ENCODE assay signal across 21 cellular contexts in genomic region chr7:128093606-128094005, GRCh38.
"Had no signal": no experiment of that assay in that cellular context is flagged by ENCODE, and none has a peak within 500 bp of the region (broad histone marks: within the 10 kb centered on the region; RNA-seq: fewer than 3 reads in every experiment).

No MANE protein-coding gene starts in this region.

- H3K27ac Mint-ChIP-seq: activated CD4-positive, alpha-beta memory T cell treated with anti-CD3 and anti-CD28 coated beads, Interleukin-2, amount 10 ng/mL, durations not matched to agents 7 days and 5 days; activated naive CD8-positive, alpha-beta T cell treated with anti-CD3 and anti-CD28 coated beads, Interleukin-2, amount 10 ng/mL, durations not matched to agents 7 days and 5 days; activated T-helper 1 cell treated with anti-CD3 and anti-CD28 coated beads, Interleukin-12 subunit alpha, Interleukin-12 subunit beta, Interleukin-2, Interleukin-4 antibody, amounts not matched to agents 30 ng/mL and 10 ng/mL and 1 ng/mL, durations not matched to agents 14 hours and 24 hours and 36 hours; neural progenitor cell had no signal

- H3K27me3 Mint-ChIP-seq: activated B cell treated with CpG ODN at 0.5 μM for 24 hours; activated CD4-positive, alpha-beta memory T cell treated with anti-CD3 and anti-CD28 coated beads, Interleukin-2, amount 10 ng/mL, durations not matched to agents 7 days and 5 days; activated naive CD8-positive, alpha-beta T cell treated with anti-CD3 and anti-CD28 coated beads, Interleukin-2, amount 10 ng/mL, durations not matched to agents 7 days and 5 days; naive thymus-derived CD4-positive, alpha-beta T cell had no signal

- ATAC-seq: foreskin keratinocyte; naive thymus-derived CD4-positive, alpha-beta T cell had no signal

- H3K4me3 Mint-ChIP-seq: activated B cell treated with CpG ODN at 0.5 μM for 24 hours; activated CD4-positive, alpha-beta memory T cell treated with anti-CD3 and anti-CD28 coated beads, Interleukin-2, amount 10 ng/mL, durations not matched to agents 7 days and 5 days; activated naive CD8-positive, alpha-beta T cell treated with anti-CD3 and anti-CD28 coated beads, Interleukin-2, amount 10 ng/mL, durations not matched to agents 7 days and 5 days; activated T-helper 1 cell treated with anti-CD3 and anti-CD28 coated beads, Interleukin-12 subunit alpha, Interleukin-12 subunit beta, Interleukin-2, Interleukin-4 antibody, amounts not matched to agents 30 ng/mL and 10 ng/mL and 1 ng/mL, durations not matched to agents 14 hours and 24 hours and 36 hours; naive thymus-derived CD4-positive, alpha-beta T cell; neural progenitor cell had no signal

- DNase-seq: activated B cell treated with CpG ODN at 0.5 μM for 24 hours; activated CD4-positive, alpha-beta memory T cell treated with anti-CD3 and anti-CD28 coated beads, Interleukin-2, amount 10 ng/mL, durations not matched to agents 7 days and 5 days; activated CD4-positive, alpha-beta T cell treated with anti-CD3 and anti-CD28 coated beads for 48 hours; activated naive CD8-positive, alpha-beta T cell treated with anti-CD3 and anti-CD28 coated beads, Interleukin-2, amount 10 ng/mL, durations not matched to agents 7 days and 5 days; cerebellar nuclear complex; cortex of kidney; foreskin keratinocyte; kidney glomerular epithelial cell; left ventricle myocardium inferior; naive thymus-derived CD4-positive, alpha-beta T cell; sigmoid colon; stimulated activated CD4-positive, alpha-beta T cell treated with anti-CD3 and anti-CD28 coated beads, Interleukin-15, amount 100 ng/mL, for 24 hours; stimulated activated CD4-positive, alpha-beta T cell treated with anti-CD3 and anti-CD28 coated beads, Interleukin-2, amount 100 ng/mL, for 48 hours; stimulated activated CD8-positive, alpha-beta memory T cell treated with anti-CD3 and anti-CD28 coated beads, Interleukin-4, amount 100 ng/mL, for 48 hours; stimulated activated naive CD4-positive, alpha-beta T cell treated with Interleukin-2 at 50 U/mL for 16 hours; T1000; upper lobe of left lung had no signal

- H3K4me3 ChIP-seq: left ventricle myocardium inferior, neural progenitor cell, sigmoid colon, smooth muscle cell, thoracic aorta, upper lobe of left lung had no signal

- H3K9me3 Mint-ChIP-seq: activated B cell treated with CpG ODN at 0.5 μM for 24 hours; activated CD4-positive, alpha-beta memory T cell treated with anti-CD3 and anti-CD28 coated beads, Interleukin-2, amount 10 ng/mL, durations not matched to agents 7 days and 5 days; activated naive CD8-positive, alpha-beta T cell treated with anti-CD3 and anti-CD28 coated beads, Interleukin-2, amount 10 ng/mL, durations not matched to agents 7 days and 5 days; activated T-helper 1 cell treated with anti-CD3 and anti-CD28 coated beads, Interleukin-12 subunit alpha, Interleukin-12 subunit beta, Interleukin-2, Interleukin-4 antibody, amounts not matched to agents 30 ng/mL and 10 ng/mL and 1 ng/mL, durations not matched to agents 14 hours and 24 hours and 36 hours; neural progenitor cell had no signal
